In the genomic region with DNA sequence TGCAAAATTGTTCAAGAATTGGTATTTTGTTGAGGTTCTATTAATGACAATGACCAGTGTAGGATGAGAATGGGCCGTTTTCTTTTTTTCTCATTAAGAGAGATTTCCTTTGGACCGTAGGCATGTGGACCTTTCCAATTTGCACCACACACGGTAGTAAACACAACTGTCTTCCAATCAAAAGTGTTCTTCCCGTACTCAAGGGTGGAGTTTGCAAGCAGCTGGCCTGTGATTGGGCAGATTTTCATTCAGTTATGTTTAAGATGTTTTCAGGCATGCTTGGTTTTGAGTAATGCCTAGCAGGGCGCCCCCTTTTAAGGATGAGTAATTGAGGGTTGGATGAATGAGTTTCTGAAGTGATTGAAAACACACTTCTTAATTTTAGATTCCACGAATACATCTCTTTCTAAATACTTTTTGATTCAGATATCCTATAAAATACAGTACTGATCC, we compare ENCODE assay signal across 8 cellular contexts. TPM values are rescaled to one million over a fixed set of nuclear protein-coding genes. Genes with fewer than 3 reads are reported as not detected.
DNase-seq lines count a peak whose midpoint lies in the region; ATAC-seq and TF ChIP-seq lines count a peak whose summit lies in the region.

No MANE protein-coding gene starts in this region.

- TF ChIP-seq CTCF in fibroblast of the aortic adventitia (IDR thresholded peaks at IDR 0.05; ENCODE audit: insufficient read depth, low read length): no peak
- no peak for TF ChIP-seq CTCF in psoas muscle (IDR thresholded peaks at IDR 0.05)

- 25 to 34% (median 29%) methylated on average over 6 of the region's 6 CpGs for WGBS in psoas muscle, 3 donors

- DNase-seq in GM04504 (ENCODE audit: low read depth): peak; percentile 58
- DNase-seq in NOMO-1 treated with dmso at 0.1 percent for 144 hours (lab: John Stamatoyannopoulos, UW; ENCODE audit: unreplicated experiment): peak; percentile 36
- peak; percentile 66 to 71 for DNase-seq in activated T-cell treated with anti-CD3 and anti-CD28 coated beads, Interleukin-2, amount 50 U/mL, for 48 hours
- DNase-seq in fibroblast of the aortic adventitia (ENCODE audit: low read depth): peak; percentile 87
- no peak for DNase-seq in psoas muscle
- DNase-seq in DMS79 (lab: John Stamatoyannopoulos, UW): no peak
- DNase-seq in COLO668 (lab: John Stamatoyannopoulos, UW; ENCODE audit: unreplicated experiment): no peak

- H3K27me3 ChIP-seq in psoas muscle (ENCODE audit: insufficient read depth in 3 of 3, low read length in 2 of 3): no peaks in the 10 kb centered on the region

- peaks cover 8% of the 10 kb centered on the region for H3K9me3 ChIP-seq in psoas muscle

- intact Hi-C loops in psoas muscle (cut with DNase I): loop anchor here in 1 of 2 donors (5.0 kb wide), 1 partner anchor 32 kb away; no protein-coding TSS in a partner anchor

- H3K4me1 ChIP-seq in psoas muscle: peaks cover 40% of the 10 kb centered on the region

- ATAC-seq in HG02571 (IDR thresholded peaks at IDR 0.05; ENCODE audit: unreplicated experiment) (peak; percentile 41), psoas muscle (peak in 3 of 4 donors; percentile 17 to 36 (median 31))

- peak overlapping the region; percentile 93 for H3K27ac ChIP-seq in psoas muscle

- no peaks in the 10 kb centered on the region for H3K36me3 ChIP-seq in psoas muscle (ENCODE audit: insufficient read depth in 1 of 2, low read depth in 1 of 2)

- H3K4me3 ChIP-seq in fibroblast of the aortic adventitia (ENCODE audit: low read depth, low read length): peak overlapping the region; percentile 79
- peak overlapping the region; percentile 96 for H3K4me3 ChIP-seq in psoas muscle

RNA-seq across cellular contexts. Expression of a gene that starts 2.5 kb away (rescaled TPM):
- total RNA-seq in fibroblast of the aortic adventitia (ENCODE audit: low replicate concordance): 47.1 and 89.5 TPM in 2 replicates
- total RNA-seq in psoas muscle: 10 to 100 TPM; 49.0 to 58.3 (median 54.1) TPM
- 10 to 100 TPM; 11.7 to 52.7 (median 28.9) TPM for polyA plus RNA-seq in psoas muscle

RNA-seq across cellular contexts. Expression of a gene that starts 16.9 kb away (rescaled TPM):
- 16.4 and 25.6 TPM in 2 replicates for total RNA-seq in fibroblast of the aortic adventitia (ENCODE audit: low replicate concordance)
- 10 to 100 TPM; 35.9 to 57.6 (median 36.9) TPM for total RNA-seq in psoas muscle
- 10 to 100 TPM; 10.8 to 50.3 (median 23.5) TPM for polyA plus RNA-seq in psoas muscle

RNA-seq across cellular contexts. Expression of a gene that starts 23.3 kb away (rescaled TPM):
- total RNA-seq in fibroblast of the aortic adventitia (ENCODE audit: low replicate concordance): 0.16 and 8.9 TPM in 2 replicates
- not detected for total RNA-seq in psoas muscle
- polyA plus RNA-seq in psoas muscle: under 1 TPM in 1 of 3 donors, not detected in 2; 0.12 TPM

Comparison
In these comparisons a context has a peak if more than half of its experiments do, and no peak if none do; other contexts are left out.
1. DNase-seq: peak in GM04504 (single experiment), NOMO-1 treated with dmso at 0.1 percent for 144 hours (single experiment), activated T-cell treated with anti-CD3 and anti-CD28 coated beads, Interleukin-2, amount 50 U/mL, for 48 hours (2 of 2) and fibroblast of the aortic adventitia (single experiment); none in psoas muscle (0 of 2), DMS79 (single experiment) and COLO668 (single experiment).